Comparison of ENCODE assay signal across 6 cellular contexts in the genomic region with DNA sequence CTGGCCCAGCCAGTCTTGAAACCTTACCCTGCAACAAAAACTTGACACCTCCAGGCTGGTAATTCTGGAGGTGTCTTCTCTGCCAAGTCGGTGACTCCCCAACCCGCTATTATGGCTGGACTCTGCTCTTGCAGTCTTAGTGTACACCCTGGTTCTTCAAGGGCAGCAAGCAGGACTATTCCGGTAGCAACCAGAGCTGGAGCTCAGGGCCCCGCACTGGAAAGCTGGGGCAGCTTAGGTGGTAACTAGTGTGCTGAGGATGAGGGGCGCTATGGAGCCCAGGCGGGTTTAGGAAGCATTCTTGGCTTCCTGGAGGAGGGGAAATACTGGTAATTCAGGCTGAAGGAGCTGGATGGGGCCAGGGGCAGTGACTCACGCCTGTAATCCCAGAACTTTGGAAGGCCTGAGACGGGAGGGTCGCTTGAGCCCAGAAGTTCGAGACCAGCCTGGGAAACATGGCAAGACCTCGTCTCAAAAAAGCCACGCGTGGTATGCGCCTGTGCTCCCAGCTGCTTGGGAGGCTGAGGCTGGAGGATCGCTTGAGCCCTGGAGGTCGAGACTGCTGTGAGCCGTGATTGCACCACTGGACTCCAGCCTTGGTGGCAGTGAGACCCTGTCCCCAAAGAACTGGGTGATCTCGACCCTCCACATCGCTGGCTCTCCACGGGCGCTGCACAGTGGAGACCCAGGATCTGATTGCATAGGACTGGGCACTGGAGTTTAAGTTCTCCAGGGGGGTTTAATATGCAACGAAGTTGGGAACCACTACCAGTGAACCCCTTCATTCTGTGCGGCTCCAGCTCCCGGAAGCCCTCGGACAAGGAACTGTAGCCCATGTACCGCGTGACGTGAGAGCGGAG. TPM values are rescaled to one million over a fixed set of nuclear protein-coding genes. Genes with fewer than 3 reads are reported as not detected.
DNase-seq lines count a peak whose midpoint lies in the region; ATAC-seq, FAIRE-seq and TF ChIP-seq lines count a peak whose summit lies in the region.

No MANE protein-coding gene starts in this region.

- peaks cover 39% of the 10 kb centered on the region for H3K27me3 Mint-ChIP-seq in nephron progenitor cell (ENCODE audit: low read depth, poor library complexity)

- TF ChIP-seq CTCF in GM12878 (IDR thresholded peaks at IDR 0.05 in 2 of 3, conservative IDR thresholded peaks at IDR 0.05 in 1 of 3; ENCODE audit: control insufficient read depth in 2 of 3, extremely low read depth in 1 of 3, insufficient read depth in 1 of 3, low read depth in 3 of 3, low read length in 3 of 3), result no peak
- no peak for TF ChIP-seq CTCF in nephron progenitor cell (IDR thresholded peaks at IDR 0.05)

- peak overlapping the region; percentile 68 for H3K9ac ChIP-seq in GM12878 (ENCODE audit: control insufficient read depth, insufficient read depth, low read length)

- H3K36me3 Mint-ChIP-seq in nephron progenitor cell (ENCODE audit: low read depth), result peaks cover 23% of the 10 kb centered on the region

- no peaks in the 10 kb centered on the region for H3K9me3 Mint-ChIP-seq in nephron progenitor cell

- H3K4me3 ChIP-seq in GM12878, result peak overlapping the region; percentile 75

- peaks cover 25% of the 10 kb centered on the region for H3K4me1 Mint-ChIP-seq in nephron progenitor cell

- no peak for TF ChIP-seq EP300 in GM12878 (IDR thresholded peaks at IDR 0.05; ENCODE audit: borderline replicate concordance in 1 of 2, control insufficient read depth in 1 of 2, low read depth in 2 of 2, low read length in 2 of 2)

- POLR2A ChIA-PET in GM12878 (lab: Charles Lee), result interaction anchor here (0.6 kb wide), 1 partner anchor 794 kb away, joined by 3 read pairs; no protein-coding TSS in a partner anchor

- RAD21 ChIA-PET in GM12878 (lab: Charles Lee; ENCODE audit: unreplicated experiment), result interaction anchor here (0.8 to 1.6 kb wide), 3 partner anchors 34 to 71 kb away, joined by 3 to 4 read pairs (median 3); no protein-coding TSS in a partner anchor

- SMC1A ChIA-PET in GM12878 (lab: Charles Lee; ENCODE audit: uncharacterized antibody, unreplicated experiment), result interaction anchor here (0.6 to 1.1 kb wide), 2 partner anchors 31 to 51 kb away, joined by 3 read pairs; no protein-coding TSS in a partner anchor

- ATAC-seq in GM12878 (peak; percentile 47), HG02763 (IDR thresholded peaks at IDR 0.05; ENCODE audit: unreplicated experiment) (no peak)

- H3K27ac Mint-ChIP-seq in nephron progenitor cell, result no peak overlapping the region

- DNase-seq in HCEC 1CT (peak; percentile 17), GM12878 (ENCODE audit: low read depth, low spot score) (no peak), nephron progenitor cell (no peak), foreskin melanocyte (no peak), NCI-H1930 (lab: John Stamatoyannopoulos, UW) (no peak)

- no peaks in the 10 kb centered on the region for H3K9me3 ChIP-seq in GM12878 (replicated peaks; ENCODE audit: control insufficient read depth, insufficient read depth, low read length)

- CTCF ChIA-PET in GM12878 (lab: Yijun Ruan, JAX), result interaction anchor here (1.5 kb wide), 1 partner anchor 36 kb away, joined by 4 read pairs; no protein-coding TSS in a partner anchor

- no TSS peak for BruUV-seq in GM12878 (replicated peaks; lab: Mats Ljungman, UMichigan)

- in situ Hi-C loops in GM12878 (cut with MboI), result no loop called here

- peak overlapping the region; percentile 64 for H2AFZ ChIP-seq in GM12878 (ENCODE audit: control insufficient read depth, low read depth, low read length)

- H3K4me3 Mint-ChIP-seq in nephron progenitor cell, result peak overlapping the region; percentile 69

- H3K27me3 ChIP-seq in GM12878 (replicated peaks in 1 of 2; ENCODE audit: control insufficient read depth in 2 of 2, insufficient read depth in 2 of 2, low read length in 1 of 2), result no peaks in the 10 kb centered on the region; a peak in 1 of 4 replicates

- peaks cover 2% of the 10 kb centered on the region for H4K20me1 ChIP-seq in GM12878 (ENCODE audit: control insufficient read depth, insufficient read depth)

- no peak for TF ChIP-seq POLR2A in GM12878 (IDR thresholded peaks at IDR 0.05; ENCODE audit: low read depth, low read length)

- peak overlapping the region; percentile 90 for H3K4me2 ChIP-seq in GM12878 (ENCODE audit: control insufficient read depth, insufficient read depth)

- TF ChIP-seq RAD21 in GM12878 (IDR thresholded peaks at IDR 0.05; ENCODE audit: insufficient read depth, low read depth, low read length), result no peak

- H3K79me2 ChIP-seq in GM12878 (ENCODE audit: control insufficient read depth, insufficient read depth, low read length), result no peaks in the 10 kb centered on the region; the same call in 1 of the 2 replicates

- H3K36me3 ChIP-seq in GM12878 (ENCODE audit: control insufficient read depth in 2 of 2, insufficient read depth in 2 of 2, low read length in 1 of 2), result peaks cover 3 to 22% of the 10 kb centered on the region in 2 experiments

- intact Hi-C loops in GM12878 (cut with micrococcal nuclease; ENCODE audit: unreplicated experiment), result no loop called here

- no peak overlapping the region for H3K27ac ChIP-seq in GM12878 (ENCODE audit: control insufficient read depth, insufficient read depth)

- peaks cover 5% of the 10 kb centered on the region; the same call in 1 of the 2 replicates for H3K4me1 ChIP-seq in GM12878 (ENCODE audit: control insufficient read depth, insufficient read depth, low read length)

- peak; percentile 27 for FAIRE-seq in GM12878 (lab: Jason Lieb, UNC)

- 70% methylated on average over 29 of the region's 29 CpGs for WGBS in GM12878 (ENCODE audit: insufficient coverage, insufficient replicate concordance, low lambda C conversion rate, missing lambda C conversion rate)

RNA-seq across cellular contexts. Expression of gene AIFM3, which starts 10.6 kb away (rescaled TPM):
- 0.61 TPM in 1 of 2 replicates, not detected in the other for total RNA-seq in GM12878 (2013; cell fraction: nucleolus; rRNA removed)
- total RNA-seq in GM12878 (2014; rRNA removed), result 0.11 and 0.34 TPM in 2 replicates
- total RNA-seq in GM12878 (2014; rRNA removed; fragmentation: Illumina TruSeq; extraction: Trizol), result not detected in 2 replicates
- total RNA-seq in GM12878 (2021), result 0.26 and 0.40 TPM in 2 replicates
- not detected for polyA plus RNA-seq in GM12878 (2011; ENCODE audit: low read depth)
- polyA plus RNA-seq in GM12878 (2011; rRNA removed), result not detected in 2 replicates
- polyA plus RNA-seq in GM12878 (2011; cell fraction: cytosol; rRNA removed), result 0.03 TPM in 1 of 2 replicates, not detected in the other
- polyA plus RNA-seq in GM12878 (2011; cell fraction: nucleus; rRNA removed), result 0.24 and 0.31 TPM in 2 replicates
- polyA plus RNA-seq in GM12878 (2012), result 0.32 and 0.45 TPM in 2 replicates
- not detected in 2 replicates for polyA plus RNA-seq in GM12878 (2014; fragmentation: Illumina TruSeq; extraction: Trizol)
- not detected for polyA plus RNA-seq in GM12878 (2014; fragmentation: Nextera tagmentation; extraction: Ambion mirVana)
- 0.04 and 0.15 TPM in 2 replicates for polyA plus RNA-seq in GM12878 (2014; rRNA removed)
- polyA plus RNA-seq in GM12878 (2016; fragmentation: Nextera tagmentation; extraction: Ambion mirVana), result under 1 TPM in 1 of 2 experiments, not detected in 1; 0.06 TPM
- not detected in 2 replicates for polyA minus RNA-seq in GM12878 (2011; rRNA and poly(A)+ RNA removed)
- polyA minus RNA-seq in GM12878 (2011; cell fraction: cytosol; rRNA and poly(A)+ RNA removed), result not detected in 2 replicates
- polyA minus RNA-seq in GM12878 (2011; cell fraction: nucleus; rRNA and poly(A)+ RNA removed), result not detected in 2 replicates

RNA-seq across cellular contexts. Expression of gene LZTR1, which starts 25.6 kb away (rescaled TPM):
- 77.5 and 89.4 TPM in 2 replicates for total RNA-seq in GM12878 (2013; cell fraction: nucleolus; rRNA removed)
- total RNA-seq in GM12878 (2014; rRNA removed) (31.8 and 35.2 TPM in 2 replicates), GM12878 (2014; rRNA removed; fragmentation: Illumina TruSeq; extraction: Trizol) (13.9 and 14.5 TPM in 2 replicates), GM12878 (2021) (42.8 and 50.3 TPM in 2 replicates)
- 10.7 TPM for polyA plus RNA-seq in GM12878 (2011; ENCODE audit: low read depth)
- polyA plus RNA-seq in GM12878 (2011; rRNA removed) (8.7 and 17.5 TPM in 2 replicates), GM12878 (2014; fragmentation: Illumina TruSeq; extraction: Trizol) (16.6 and 25.1 TPM in 2 replicates), GM12878 (2014; fragmentation: Nextera tagmentation; extraction: Ambion mirVana) (1 to 10 TPM in 1 of 2 experiments, under 1 TPM in 1; 0.82 to 1.1 TPM), GM12878 (2014; rRNA removed) (44.0 and 50.1 TPM in 2 replicates), GM12878 (2016; fragmentation: Nextera tagmentation; extraction: Ambion mirVana) (10 to 100 TPM; 15.0 to 21.2 TPM)
- polyA plus RNA-seq in GM12878 (2011; cell fraction: cytosol; rRNA removed), result 12.6 and 20.5 TPM in 2 replicates
- 168 and 188 TPM in 2 replicates for polyA plus RNA-seq in GM12878 (2011; cell fraction: nucleus; rRNA removed)
- polyA plus RNA-seq in GM12878 (2012), result 19.4 and 21.7 TPM in 2 replicates
- 17.0 and 18.1 TPM in 2 replicates for polyA minus RNA-seq in GM12878 (2011; rRNA and poly(A)+ RNA removed)
- polyA minus RNA-seq in GM12878 (2011; cell fraction: cytosol; rRNA and poly(A)+ RNA removed), result 7.6 TPM in 2 replicates
- 35.8 and 46.1 TPM in 2 replicates for polyA minus RNA-seq in GM12878 (2011; cell fraction: nucleus; rRNA and poly(A)+ RNA removed)

RNA-seq across cellular contexts. Expression of gene CRKL, which starts 39.3 kb away (rescaled TPM):
- 54.3 and 59.4 TPM in 2 replicates for total RNA-seq in GM12878 (2013; cell fraction: nucleolus; rRNA removed)
- 30.8 and 36.6 TPM in 2 replicates for total RNA-seq in GM12878 (2014; rRNA removed)
- total RNA-seq in GM12878 (2014; rRNA removed; fragmentation: Illumina TruSeq; extraction: Trizol), result 25.8 and 25.9 TPM in 2 replicates
- total RNA-seq in GM12878 (2021), result 57.8 and 61.2 TPM in 2 replicates
- polyA plus RNA-seq in GM12878 (2011; ENCODE audit: low read depth), result 22.0 TPM
- polyA plus RNA-seq in GM12878 (2011; rRNA removed), result 32.4 and 39.3 TPM in 2 replicates
- polyA plus RNA-seq in GM12878 (2011; cell fraction: cytosol; rRNA removed), result 28.8 and 43.0 TPM in 2 replicates
- polyA plus RNA-seq in GM12878 (2011; cell fraction: nucleus; rRNA removed), result 22.1 and 24.7 TPM in 2 replicates
- polyA plus RNA-seq in GM12878 (2012), result 27.8 and 37.1 TPM in 2 replicates
- 36.7 and 37.5 TPM in 2 replicates for polyA plus RNA-seq in GM12878 (2014; fragmentation: Illumina TruSeq; extraction: Trizol)
- 10 to 100 TPM; 12.6 to 17.1 TPM for polyA plus RNA-seq in GM12878 (2014; fragmentation: Nextera tagmentation; extraction: Ambion mirVana)
- polyA plus RNA-seq in GM12878 (2014; rRNA removed), result 29.9 and 33.4 TPM in 2 replicates
- 10 to 100 TPM; 32.4 to 33.0 TPM for polyA plus RNA-seq in GM12878 (2016; fragmentation: Nextera tagmentation; extraction: Ambion mirVana)
- polyA minus RNA-seq in GM12878 (2011; rRNA and poly(A)+ RNA removed), result 45.3 and 48.0 TPM in 2 replicates
- 20.0 and 26.6 TPM in 2 replicates for polyA minus RNA-seq in GM12878 (2011; cell fraction: cytosol; rRNA and poly(A)+ RNA removed)
- polyA minus RNA-seq in GM12878 (2011; cell fraction: nucleus; rRNA and poly(A)+ RNA removed), result 11.0 and 15.2 TPM in 2 replicates

RNA-seq across cellular contexts. Expression of gene THAP7, which starts 45.4 kb away (rescaled TPM):
- 41.0 and 46.0 TPM in 2 replicates for total RNA-seq in GM12878 (2013; cell fraction: nucleolus; rRNA removed)
- total RNA-seq in GM12878 (2014; rRNA removed) (52.2 and 52.9 TPM in 2 replicates), GM12878 (2014; rRNA removed; fragmentation: Illumina TruSeq; extraction: Trizol) (10.5 and 13.6 TPM in 2 replicates), GM12878 (2021) (30.5 and 35.7 TPM in 2 replicates)
- 5.7 TPM for polyA plus RNA-seq in GM12878 (2011; ENCODE audit: low read depth)
- polyA plus RNA-seq in GM12878 (2011; rRNA removed) (8.3 and 16.9 TPM in 2 replicates), GM12878 (2014; fragmentation: Illumina TruSeq; extraction: Trizol) (3.5 and 10.5 TPM in 2 replicates), GM12878 (2014; fragmentation: Nextera tagmentation; extraction: Ambion mirVana) (1 to 10 TPM in 1 of 2 experiments, under 1 TPM in 1; 0.66 to 6.9 TPM), GM12878 (2014; rRNA removed) (52.8 and 53.4 TPM in 2 replicates), GM12878 (2016; fragmentation: Nextera tagmentation; extraction: Ambion mirVana) (10 to 100 TPM; 54.4 to 58.3 TPM)
- polyA plus RNA-seq in GM12878 (2011; cell fraction: cytosol; rRNA removed), result 24.9 and 45.9 TPM in 2 replicates
- 46.3 and 60.5 TPM in 2 replicates for polyA plus RNA-seq in GM12878 (2011; cell fraction: nucleus; rRNA removed)
- polyA plus RNA-seq in GM12878 (2012), result 19.7 and 19.8 TPM in 2 replicates
- 10.5 and 27.7 TPM in 2 replicates for polyA minus RNA-seq in GM12878 (2011; rRNA and poly(A)+ RNA removed)
- polyA minus RNA-seq in GM12878 (2011; cell fraction: cytosol; rRNA and poly(A)+ RNA removed), result 8.0 and 9.8 TPM in 2 replicates
- 49.2 and 68.4 TPM in 2 replicates for polyA minus RNA-seq in GM12878 (2011; cell fraction: nucleus; rRNA and poly(A)+ RNA removed)

RNA-seq across cellular contexts. Expression of gene P2RX6, which starts 58.5 kb away (rescaled TPM):
- total RNA-seq in GM12878 (2013; cell fraction: nucleolus; rRNA removed), result 0.31 and 0.34 TPM in 2 replicates
- 0.11 TPM in 1 of 2 replicates, not detected in the other for total RNA-seq in GM12878 (2014; rRNA removed)
- not detected in 2 replicates for total RNA-seq in GM12878 (2014; rRNA removed; fragmentation: Illumina TruSeq; extraction: Trizol)
- total RNA-seq in GM12878 (2021), result 0.13 TPM in 1 of 2 replicates, not detected in the other
- polyA plus RNA-seq in GM12878 (2011; ENCODE audit: low read depth), result not detected
- 0.06 and 0.07 TPM in 2 replicates for polyA plus RNA-seq in GM12878 (2011; rRNA removed)
- 0.02 and 0.09 TPM in 2 replicates for polyA plus RNA-seq in GM12878 (2011; cell fraction: cytosol; rRNA removed)
- 0.66 and 0.70 TPM in 2 replicates for polyA plus RNA-seq in GM12878 (2011; cell fraction: nucleus; rRNA removed)
- 0.08 and 0.14 TPM in 2 replicates for polyA plus RNA-seq in GM12878 (2012)
- polyA plus RNA-seq in GM12878 (2014; fragmentation: Illumina TruSeq; extraction: Trizol), result 0.03 TPM in 1 of 2 replicates, not detected in the other
- polyA plus RNA-seq in GM12878 (2014; fragmentation: Nextera tagmentation; extraction: Ambion mirVana), result not detected
- not detected in 2 replicates for polyA plus RNA-seq in GM12878 (2014; rRNA removed)
- under 1 TPM; 0.06 to 0.21 TPM for polyA plus RNA-seq in GM12878 (2016; fragmentation: Nextera tagmentation; extraction: Ambion mirVana)
- polyA minus RNA-seq in GM12878 (2011; rRNA and poly(A)+ RNA removed), result 0.15 TPM in 1 of 2 replicates, not detected in the other
- polyA minus RNA-seq in GM12878 (2011; cell fraction: cytosol; rRNA and poly(A)+ RNA removed), result not detected in 2 replicates
- polyA minus RNA-seq in GM12878 (2011; cell fraction: nucleus; rRNA and poly(A)+ RNA removed), result 0.12 and 0.57 TPM in 2 replicates
